Comparison of ENCODE assay signal across 11 cellular contexts in the genomic region with DNA sequence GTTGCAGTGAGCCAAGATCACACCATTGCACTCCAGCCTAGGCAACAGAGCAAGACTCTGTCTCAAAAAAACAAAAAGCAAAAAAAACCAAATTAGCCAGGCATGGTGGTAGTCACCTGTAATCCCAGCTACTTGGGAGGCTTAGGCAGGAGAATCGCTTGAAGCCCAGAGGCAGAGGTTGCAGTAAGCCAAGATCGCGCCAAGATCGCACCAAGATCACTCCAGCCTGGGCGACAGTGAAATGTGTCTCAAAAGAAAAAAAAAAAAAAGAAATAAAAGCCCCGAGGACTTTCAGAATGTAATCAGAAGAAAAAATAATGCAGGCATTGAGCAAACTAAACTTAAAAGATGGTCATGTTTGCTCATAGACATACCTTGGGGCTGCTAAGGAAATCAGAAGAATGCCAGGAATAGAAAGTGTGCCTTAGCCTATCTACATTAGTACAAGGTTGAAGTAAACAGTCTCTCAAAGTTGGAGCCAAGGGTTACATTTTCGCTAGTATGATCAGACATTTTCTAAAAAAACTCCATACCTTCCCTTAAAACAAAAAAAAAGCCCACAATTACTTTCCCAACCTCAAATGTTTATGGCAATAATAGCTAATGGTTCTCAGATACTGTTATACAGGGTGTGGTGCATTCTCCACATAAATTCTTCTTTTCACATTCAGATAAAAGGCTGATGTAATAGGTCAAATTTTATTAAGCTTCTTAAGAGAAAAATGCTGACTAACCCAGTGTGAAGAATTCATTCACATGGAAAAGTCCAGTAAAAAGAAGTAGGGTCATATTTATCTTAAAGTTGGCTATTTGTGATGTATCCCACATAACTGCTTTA. TPM values are rescaled to one million over a fixed set of nuclear protein-coding genes. Genes with fewer than 3 reads are reported as not detected.
A peak's percentile ranks its signal among the peaks of the same experiment; 100 is the strongest.
DNase-seq lines count a peak whose midpoint lies in the region; ATAC-seq, FAIRE-seq and TF ChIP-seq lines count a peak whose summit lies in the region.
"Had no signal": no experiment of that assay in that cellular context is flagged by ENCODE, and none has a peak within 500 bp of the region (broad histone marks: within the 10 kb centered on the region; RNA-seq: fewer than 3 reads in every experiment).

No MANE protein-coding gene starts in this region.

- peak overlapping the region; percentile 26 for H2AFZ ChIP-seq in ACC112 (ENCODE audit: low read length, unreplicated experiment)

- DNase-seq in M059J (ENCODE audit: low read depth) (peak; percentile 49), GM10266 (ENCODE audit: extremely low spot score) (no peak), GM20000 (ENCODE audit: low spot score) (no peak)
- DNase-seq: C1 segment of cervical spinal cord; head of caudate nucleus; stimulated activated CD4-positive, alpha-beta T cell treated with anti-CD3 and anti-CD28 coated beads, Interleukin-15, amount 100 ng/mL, for 24 hours had no signal

- H3K36me3 ChIP-seq in ACC112 (ENCODE audit: insufficient read depth, low read length) (no peaks in the 10 kb centered on the region), muscle layer of duodenum (ENCODE audit: control insufficient read depth in 1 of 2, insufficient read depth in 2 of 2, low read length in 2 of 2) (peaks cover under 1 to 4% of the 10 kb centered on the region in 2 donors)

- H3K27ac ChIP-seq in ACC112 (ENCODE audit: low read depth, low read length): peak overlapping the region; percentile 48
- H3K27ac ChIP-seq in muscle layer of duodenum (ENCODE audit: low read length): peak overlapping the region; percentile 36

- no peaks in the 10 kb centered on the region for H3K79me2 ChIP-seq in ACC112 (ENCODE audit: control insufficient read depth, insufficient read depth, low read length, unreplicated experiment)

- H3K27me3 ChIP-seq in ACC112 (ENCODE audit: insufficient read depth, low read length): no peaks in the 10 kb centered on the region
- H3K27me3 ChIP-seq in muscle layer of duodenum (ENCODE audit: low read depth, low read length): no peaks in the 10 kb centered on the region

- no peaks in the 10 kb centered on the region for H3K9me3 ChIP-seq in muscle layer of duodenum (ENCODE audit: control insufficient read depth in 1 of 2, low read length in 2 of 2)

- H3K4me3 ChIP-seq in ACC112 (ENCODE audit: low read depth, low read length): no peak overlapping the region
- H3K4me3 ChIP-seq in muscle layer of duodenum (ENCODE audit: low read depth in 1 of 2, low read length in 2 of 2): no peak overlapping the region

- peaks cover 11% of the 10 kb centered on the region for H3K4me1 ChIP-seq in ACC112 (ENCODE audit: control insufficient read depth, insufficient read depth, low read length, unreplicated experiment)
- no peaks in the 10 kb centered on the region for H3K4me1 ChIP-seq in muscle layer of duodenum (ENCODE audit: control insufficient read depth in 1 of 2, insufficient read depth in 2 of 2, low read length in 2 of 2)

- ATAC-seq in HG02678 (IDR thresholded peaks at IDR 0.05; ENCODE audit: unreplicated experiment) (no peak), esophagus mucosa (no peak)

- FAIRE-seq in endometrium (lab: Jason Lieb, UNC): peak; percentile 84

- TF ChIP-seq CTCF in GM10266 (IDR thresholded peaks at IDR 0.05; ENCODE audit: control insufficient read depth, insufficient read depth, low read depth, missing control alignments): no peak
- TF ChIP-seq CTCF in GM20000 (IDR thresholded peaks at IDR 0.05; ENCODE audit: extremely low read depth, missing control alignments): no peak

RNA-seq across cellular contexts. Expression of gene DTD2, which starts 15.8 kb away (rescaled TPM):
- total RNA-seq in M059J (2014; rRNA removed; shearing (Covaris generic)): 13.6 and 22.9 TPM in 2 replicates
- 23.2 TPM for total RNA-seq in esophagus mucosa

RNA-seq across cellular contexts. Expression of gene HEATR5A, which starts 21.1 kb away (rescaled TPM):
- total RNA-seq in M059J (2014; rRNA removed; shearing (Covaris generic)): 9.8 and 16.7 TPM in 2 replicates
- 25.8 TPM for total RNA-seq in esophagus mucosa

RNA-seq across cellular contexts. Expression of gene GPR33, which starts 46.3 kb away (rescaled TPM):
- total RNA-seq in M059J (2014; rRNA removed; shearing (Covaris generic)): not detected in 2 replicates
- not detected for total RNA-seq in esophagus mucosa
